Comparison of ENCODE assay signal across 8 cellular contexts in the genomic region with DNA sequence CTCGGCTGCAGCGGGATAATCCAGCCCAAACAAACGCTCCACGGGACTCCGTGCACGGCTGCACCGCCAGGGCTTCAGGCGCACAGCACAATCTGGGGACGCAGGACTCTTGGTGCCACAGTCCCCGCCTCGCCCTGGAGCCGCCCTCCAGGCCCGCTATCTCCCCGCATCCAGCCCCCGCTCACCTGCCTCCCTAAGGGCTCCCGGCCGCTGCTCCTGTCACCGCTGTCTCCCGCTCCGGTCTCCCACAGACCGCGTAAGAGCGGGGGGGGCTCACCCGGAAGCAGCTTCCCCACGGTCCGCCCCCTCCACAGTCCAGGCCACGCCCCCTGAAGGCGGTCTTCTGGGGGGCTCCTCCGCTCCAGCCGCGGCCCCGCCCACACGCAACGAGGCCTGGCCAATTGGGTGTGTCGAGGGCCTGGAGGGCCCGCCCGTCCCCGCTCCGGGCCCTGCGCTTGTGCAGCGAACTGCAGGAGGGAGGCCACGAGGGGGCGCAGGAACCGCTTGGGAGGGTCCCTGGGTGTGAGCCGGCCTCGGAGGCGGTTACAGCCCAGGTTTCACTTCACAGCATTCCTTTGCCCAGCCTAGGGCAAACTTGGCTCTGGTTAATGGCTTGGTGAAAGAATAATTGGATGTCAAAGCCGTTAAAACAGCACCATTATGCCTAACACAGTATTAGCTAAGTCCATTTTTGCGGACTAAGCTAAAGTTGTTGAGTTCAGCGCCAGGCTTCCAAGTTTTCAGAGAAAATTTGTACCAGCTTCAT. TPM values are rescaled to one million over a fixed set of nuclear protein-coding genes. Genes with fewer than 3 reads are reported as not detected.
DNase-seq lines count a peak whose midpoint lies in the region; ATAC-seq and TF ChIP-seq lines count a peak whose summit lies in the region.

TSS of gene ALAD (minus strand) at position 258 of the 766 bp plus-strand sequence. CDS start 7,725 bp downstream, outside the sequence.

- H3K4me1 ChIP-seq in Loucy (ENCODE audit: insufficient read depth, low read length, poor library complexity, severe bottlenecking): peaks cover 27% of the 10 kb centered on the region

- in situ Hi-C loops in G401 (cut with HindIII; ENCODE audit: low sequenced_read_pairs): no loop called here

- H3K36me3 Mint-ChIP-seq in nephron progenitor cell (ENCODE audit: low read depth): no peaks in the 10 kb centered on the region

- no peaks in the 10 kb centered on the region for H3K9me2 ChIP-seq in Loucy (replicated peaks; ENCODE audit: low read depth, low read length)

- H3K27me3 ChIP-seq in H7 (ENCODE audit: control insufficient read depth, insufficient read depth, low read length): no peaks in the 10 kb centered on the region
- H3K27me3 ChIP-seq in Loucy (ENCODE audit: insufficient read depth, low read length, poor library complexity, severe bottlenecking): no peaks in the 10 kb centered on the region

- no peaks in the 10 kb centered on the region for H3K9me3 Mint-ChIP-seq in nephron progenitor cell
- no peaks in the 10 kb centered on the region for H3K9me3 Mint-ChIP-seq in stimulated activated naive CD8-positive, alpha-beta T cell treated with anti-CD3 and anti-CD28 coated beads, Interleukin-15, amount 100 ng/mL, for 72 hours

- H3K4me3 ChIP-seq in H7 (ENCODE audit: insufficient read depth, low read depth, low read length): peak within 1 kb of the TSS; percentile 94
- H3K4me3 ChIP-seq in Loucy (ENCODE audit: low read length, poor library complexity, severe bottlenecking): peak within 1 kb of the TSS; percentile 100
- peak within 1 kb of the TSS; percentile 90 for H3K4me3 ChIP-seq in fibroblast of pulmonary artery (replicated peaks; ENCODE audit: low read depth, low read length)

- H3K4me2 ChIP-seq in Loucy (ENCODE audit: low read depth, low read length, poor library complexity, severe bottlenecking): peak within 1 kb of the TSS; percentile 78

- no peak within 1 kb of the TSS for H3K27ac Mint-ChIP-seq in nephron progenitor cell
- H3K27ac Mint-ChIP-seq in stimulated activated naive CD8-positive, alpha-beta T cell treated with anti-CD3 and anti-CD28 coated beads, Interleukin-15, amount 100 ng/mL, for 72 hours: peak within 1 kb of the TSS; percentile 76 to 84

- TF ChIP-seq CTCF in Loucy (conservative IDR thresholded peaks at IDR 0.05; ENCODE audit: low read length): peak; percentile 79
- peak; percentile 73 for TF ChIP-seq CTCF in fibroblast of pulmonary artery (IDR thresholded peaks at IDR 0.05; ENCODE audit: low read length, missing control alignments)
- peak; percentile 90 for TF ChIP-seq CTCF in nephron progenitor cell (IDR thresholded peaks at IDR 0.05)

- DNase-seq in G401 (ENCODE audit: low spot score) (peak; percentile 99), H7 (peak; percentile 100), fibroblast of pulmonary artery (ENCODE audit: low read depth) (peak; percentile 99), nephron progenitor cell (peak; percentile 100)
- DNase-seq in activated T-helper 9 cell treated with anti-CD3 and anti-CD28 coated beads, Interleukin-2, amount 50 U/mL, for 16 hours (ENCODE audit: low read depth): peak; percentile 99
- DNase-seq in stimulated activated naive CD8-positive, alpha-beta T cell treated with anti-CD3 and anti-CD28 coated beads, Interleukin-15, amount 100 ng/mL, for 72 hours: peak; percentile 99

- H4K20me1 ChIP-seq in Loucy (ENCODE audit: insufficient read depth, low read length, poor library complexity, severe bottlenecking): no peaks in the 10 kb centered on the region

- H3K27me3 Mint-ChIP-seq in nephron progenitor cell (ENCODE audit: low read depth, poor library complexity): peaks cover 5% of the 10 kb centered on the region
- no peaks in the 10 kb centered on the region for H3K27me3 Mint-ChIP-seq in stimulated activated naive CD8-positive, alpha-beta T cell treated with anti-CD3 and anti-CD28 coated beads, Interleukin-15, amount 100 ng/mL, for 72 hours

- peaks cover 20% of the 10 kb centered on the region for H3K79me2 ChIP-seq in Loucy (ENCODE audit: insufficient read depth, low read length)

- H3K9ac ChIP-seq in Loucy (ENCODE audit: low read depth, low read length, poor library complexity, severe bottlenecking): peak within 1 kb of the TSS; percentile 88

- H3K4me1 Mint-ChIP-seq in nephron progenitor cell: peaks cover 18% of the 10 kb centered on the region
- peaks cover 25% of the 10 kb centered on the region for H3K4me1 Mint-ChIP-seq in stimulated activated naive CD8-positive, alpha-beta T cell treated with anti-CD3 and anti-CD28 coated beads, Interleukin-15, amount 100 ng/mL, for 72 hours

- H3K4me3 Mint-ChIP-seq in nephron progenitor cell: peak within 1 kb of the TSS; percentile 90
- peak within 1 kb of the TSS; percentile 97 to 99 for H3K4me3 Mint-ChIP-seq in stimulated activated naive CD8-positive, alpha-beta T cell treated with anti-CD3 and anti-CD28 coated beads, Interleukin-15, amount 100 ng/mL, for 72 hours

- peak; percentile 74 for TF ChIP-seq POLR2A in Raji (IDR thresholded peaks at IDR 0.05; ENCODE audit: insufficient read depth, low read depth, low read length)

- H2AFZ ChIP-seq in Loucy (ENCODE audit: low read length): peak within 1 kb of the TSS; percentile 95

- ATAC-seq in stimulated activated naive CD8-positive, alpha-beta T cell treated with anti-CD3 and anti-CD28 coated beads, Interleukin-15, amount 100 ng/mL, for 72 hours: peak; percentile 99

- H3K36me3 ChIP-seq in H7 (replicated peaks; ENCODE audit: control insufficient read depth, insufficient read depth, low read length) (no peaks in the 10 kb centered on the region), Loucy (ENCODE audit: insufficient read depth, low read length) (no peaks in the 10 kb centered on the region)

- H3K9me3 ChIP-seq in Loucy (ENCODE audit: insufficient read depth, low read depth, low read length): no peaks in the 10 kb centered on the region

- H3F3A ChIP-seq in Loucy (ENCODE audit: low read depth): no peaks in the 10 kb centered on the region

RNA-seq across cellular contexts. Expression of gene ALAD, which starts in this region (rescaled TPM):
- total RNA-seq in G401 (2014; rRNA removed; shearing (Covaris generic)): 11.3 and 13.7 TPM in 2 replicates
- 10.9 and 11.6 TPM in 2 replicates for total RNA-seq in H7 (2014; rRNA removed; shearing (Covaris generic))

Comparison
In these comparisons a context has a peak if more than half of its experiments do, and no peak if none do; other contexts are left out.
1. Peak in every context shown above with its lines: DNase-seq, ATAC-seq and H3K4me3 ChIP-seq.